In genomic region chr9:2700398-2700797, GRCh38 we compare ENCODE assay signal across 1 cellular context.
TF ChIP-seq lines count a peak whose summit lies in the region.

No MANE protein-coding gene starts in this region.

TF ChIP-seq in GM23338, 12 proteins besides CTCF, POLR2A, EP300 and RAD21 (continued from another document):
- TF ChIP-seq REST (IDR thresholded peaks at IDR 0.05; ENCODE audit: unreplicated experiment) (no peak), NANOG (IDR thresholded peaks at IDR 0.05; ENCODE audit: borderline replicate concordance) (no peak), JUNB (IDR thresholded peaks at IDR 0.05; ENCODE audit: unreplicated experiment) (no peak), POLR2AphosphoS5 (IDR thresholded peaks at IDR 0.05; ENCODE audit: low read depth) (no peak), ZNF462 (CRISPR knock-in tag; IDR thresholded peaks at IDR 0.05) (no peak), EZH2phosphoT487 (IDR thresholded peaks at IDR 0.05; ENCODE audit: unreplicated experiment) (no peak), CREB1 (CRISPR knock-in tag; IDR thresholded peaks at IDR 0.05; ENCODE audit: low read depth) (no peak)
